13 cellular contexts compared by ENCODE assay signal in the genomic region with DNA sequence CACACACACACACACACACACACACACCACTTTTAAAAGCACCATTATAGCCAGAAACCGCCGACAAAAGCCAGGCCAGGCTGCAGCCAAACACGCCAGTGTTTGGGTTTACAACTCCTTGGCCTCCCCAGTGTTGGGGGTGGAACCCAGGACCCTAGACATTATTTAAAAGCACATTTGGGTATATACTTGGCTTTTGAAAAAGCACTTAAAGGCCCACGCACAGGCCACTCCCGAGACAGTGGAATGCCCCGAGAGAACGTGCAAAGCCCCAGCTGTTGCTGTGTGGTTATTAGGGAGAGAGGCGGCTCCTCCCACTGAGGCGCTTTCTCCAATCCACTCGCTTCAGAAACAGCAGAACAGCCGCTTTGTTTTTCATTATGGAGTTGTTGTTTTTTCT. TPM values are rescaled to one million over a fixed set of nuclear protein-coding genes. Genes with fewer than 3 reads are reported as not detected.
DNase-seq lines count a peak whose midpoint lies in the region; ATAC-seq and TF ChIP-seq lines count a peak whose summit lies in the region.
"Had no signal": no experiment of that assay in that cellular context is flagged by ENCODE, and none has a peak within 500 bp of the region (broad histone marks: within the 10 kb centered on the region; RNA-seq: fewer than 3 reads in every experiment).

No MANE protein-coding gene starts in this region.

- ATAC-seq in activated CD8-positive, alpha-beta memory T cell treated with anti-CD3 and anti-CD28 coated beads, Interleukin-2, amount 10 ng/mL, durations not matched to agents 7 days and 5 days, result no peak
- ATAC-seq in GM21737 (IDR thresholded peaks at IDR 0.05; ENCODE audit: unreplicated experiment), result no peak
- ATAC-seq: GM12878 had no signal

- H3K4me3 Mint-ChIP-seq in activated CD8-positive, alpha-beta memory T cell treated with anti-CD3 and anti-CD28 coated beads, Interleukin-2, amount 10 ng/mL, durations not matched to agents 7 days and 5 days, result no peak overlapping the region
- H3K4me3 Mint-ChIP-seq: immature natural killer cell had no signal

- no peaks in the 10 kb centered on the region for H3K27me3 Mint-ChIP-seq in activated CD8-positive, alpha-beta memory T cell treated with anti-CD3 and anti-CD28 coated beads, Interleukin-2, amount 10 ng/mL, durations not matched to agents 7 days and 5 days

- intact Hi-C loops in head of caudate nucleus (cut with DNase I) (no loop called here), ovary (cut with DNase I) (no loop called here)

- no peaks in the 10 kb centered on the region for H3K9me3 Mint-ChIP-seq in activated CD8-positive, alpha-beta memory T cell treated with anti-CD3 and anti-CD28 coated beads, Interleukin-2, amount 10 ng/mL, durations not matched to agents 7 days and 5 days (ENCODE audit: low read depth)

- no peak for TF ChIP-seq POLR2A in ovary (IDR thresholded peaks at IDR 0.05)

- H3K36me3 Mint-ChIP-seq in activated CD8-positive, alpha-beta memory T cell treated with anti-CD3 and anti-CD28 coated beads, Interleukin-2, amount 10 ng/mL, durations not matched to agents 7 days and 5 days, result no peaks in the 10 kb centered on the region

- H3K36me3 ChIP-seq in ovary, result no peaks in the 10 kb centered on the region

- WGBS in ovary, 3 donors, result 10 to 11% (median 11%) methylated on average over 11 of the region's 11 CpGs

- TF ChIP-seq CTCF in ovary (IDR thresholded peaks at IDR 0.05), result no peak

- H3K27me3 ChIP-seq in ovary, result no peaks in the 10 kb centered on the region

- TF ChIP-seq EP300 in ovary (IDR thresholded peaks at IDR 0.05), result no peak

- no peak overlapping the region for H3K27ac Mint-ChIP-seq in activated CD8-positive, alpha-beta memory T cell treated with anti-CD3 and anti-CD28 coated beads, Interleukin-2, amount 10 ng/mL, durations not matched to agents 7 days and 5 days
- H3K27ac Mint-ChIP-seq: immature natural killer cell had no signal

- H3K4me1 Mint-ChIP-seq in activated CD8-positive, alpha-beta memory T cell treated with anti-CD3 and anti-CD28 coated beads, Interleukin-2, amount 10 ng/mL, durations not matched to agents 7 days and 5 days, result no peaks in the 10 kb centered on the region

- DNase-seq in AG08396 (ENCODE audit: low spot score) (peak; percentile 83), head of caudate nucleus (peak in 34 of 42 donors; percentile 20 to 70 (median 50)), ovary (peak in 4 of 5 donors; percentile 47 to 73 (median 56)), SIG-M5 treated with dmso at 0.1 percent for 504 hours (lab: John Stamatoyannopoulos, UW; ENCODE audit: unreplicated experiment) (no peak), NCI-H446 (lab: John Stamatoyannopoulos, UW) (no peak), NCI-H2196 (lab: John Stamatoyannopoulos, UW; ENCODE audit: unreplicated experiment) (no peak)
- peak; percentile 27 for DNase-seq in activated CD8-positive, alpha-beta memory T cell treated with anti-CD3 and anti-CD28 coated beads, Interleukin-2, amount 10 ng/mL, durations not matched to agents 7 days and 5 days
- DNase-seq: central memory CD4-positive, alpha-beta T cell; immature natural killer cell; SHP77 treated with DMSO at 0.1 percent for 48 hours had no signal

- H3K4me3 ChIP-seq in ovary, result peak overlapping the region; percentile 19
- H3K4me3 ChIP-seq: GM12878 had no signal

- no peaks in the 10 kb centered on the region for H3K9me3 ChIP-seq in ovary

- CTCF ChIA-PET in activated CD8-positive, alpha-beta memory T cell treated with anti-CD3 and anti-CD28 coated beads, Interleukin-2, amount 10 ng/mL, durations not matched to agents 7 days and 5 days (lab: Charles Lee), result no interaction called here

- H3K4me1 ChIP-seq in ovary (ENCODE audit: insufficient read depth), result peaks cover 7% of the 10 kb centered on the region

- no peak overlapping the region for H3K27ac ChIP-seq in ovary
- H3K27ac ChIP-seq: C4-2B had no signal

RNA-seq across cellular contexts. Expression of a gene that starts 38.2 kb away (rescaled TPM):
- total RNA-seq in activated CD8-positive, alpha-beta memory T cell treated with anti-CD3 and anti-CD28 coated beads, Interleukin-2, amount 10 ng/mL, durations not matched to agents 7 days and 5 days, result 1 to 10 TPM; 5.0 to 5.3 TPM
- 1 to 10 TPM; 1.9 to 7.4 (median 3.7) TPM for total RNA-seq in ovary
- polyA plus RNA-seq in ovary, result 1 to 10 TPM; 1.8 to 2.7 TPM

Comparison
In these comparisons a context has a peak if more than half of its experiments do, and no peak if none do; other contexts are left out.
1. DNase-seq: peak in AG08396 (single experiment), activated CD8-positive, alpha-beta memory T cell treated with anti-CD3 and anti-CD28 coated beads, Interleukin-2, amount 10 ng/mL, durations not matched to agents 7 days and 5 days (single experiment), head of caudate nucleus (34 of 42) and ovary (4 of 5); none in SIG-M5 treated with dmso at 0.1 percent for 504 hours (single experiment), NCI-H446 (0 of 2) and NCI-H2196 (single experiment).